1 cellular context compared by ENCODE assay signal in the genomic region with DNA sequence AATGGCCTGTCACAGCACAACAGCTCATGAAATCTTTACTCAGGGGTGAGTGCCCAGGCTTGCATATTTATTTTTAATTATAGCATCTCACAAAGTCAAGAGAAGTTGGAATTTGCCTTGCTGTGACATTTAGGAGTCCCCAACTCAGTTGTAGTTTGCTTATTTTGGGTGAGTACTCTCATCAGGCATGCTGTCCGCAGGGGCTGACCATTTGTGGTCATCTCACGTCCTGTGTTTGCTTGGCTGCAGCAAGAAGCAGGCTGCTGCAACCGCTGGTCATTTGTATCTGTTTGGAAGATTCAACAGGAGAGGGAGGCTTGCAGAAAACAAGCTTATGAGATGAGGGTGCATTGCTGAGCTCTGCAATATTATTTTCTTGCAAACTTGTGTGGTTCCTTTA.
TF ChIP-seq lines count a peak whose summit lies in the region.

No MANE protein-coding gene starts in this region.

TF ChIP-seq in IMR-90, 13 proteins besides CTCF, POLR2A, EP300 and RAD21 (continued from another document):
- 0 out of 2 replicates have a peak, but pooled peaks have one; percentile 41 for TF ChIP-seq CHD1 (IDR thresholded peaks at IDR 0.05; ENCODE audit: low read depth, low read length)
- TF ChIP-seq CEBPB (IDR thresholded peaks at IDR 0.05; ENCODE audit: low read depth, low read length): peak; percentile 63
- TF ChIP-seq MAFK (IDR thresholded peaks at IDR 0.05; ENCODE audit: low read depth, low read length): peak; percentile 49
- TF ChIP-seq RFX5 (IDR thresholded peaks at IDR 0.05; ENCODE audit: low read depth, low read length): 0 out of 2 replicates have a peak, but pooled peaks have one; percentile 56
